ENCODE assay signal across 9 cellular contexts in the genomic region with DNA sequence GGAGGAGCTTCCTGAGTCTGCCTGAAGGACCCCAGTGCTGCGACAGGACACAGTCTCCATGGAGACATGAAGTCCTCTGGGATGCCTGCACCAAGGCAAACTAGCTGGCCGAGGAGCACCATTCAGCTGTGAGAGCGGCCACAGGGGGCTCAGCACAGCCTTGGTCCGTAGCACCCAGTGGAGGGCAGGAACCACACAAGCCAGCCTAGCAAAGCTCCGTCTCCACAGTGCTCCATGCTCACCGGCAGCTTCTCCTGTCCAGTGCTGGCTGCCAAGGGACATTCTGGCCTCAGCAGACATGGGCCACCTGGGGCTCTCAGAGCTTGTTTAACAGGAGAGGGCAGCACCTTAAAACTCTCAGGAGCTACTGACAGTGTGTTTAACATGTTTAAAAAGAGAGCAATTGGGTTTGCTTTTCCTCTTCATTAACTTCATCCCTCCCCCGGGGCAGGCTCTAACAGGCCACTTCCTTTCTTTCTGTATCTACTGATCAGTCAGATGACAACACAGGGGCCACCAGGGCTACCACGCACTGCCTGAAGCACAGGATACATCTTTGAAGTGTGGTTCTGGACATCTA. TPM values are rescaled to one million over a fixed set of nuclear protein-coding genes. Genes with fewer than 3 reads are reported as not detected.
DNase-seq lines count a peak whose midpoint lies in the region; ATAC-seq and TF ChIP-seq lines count a peak whose summit lies in the region.
"Had no signal": no experiment of that assay in that cellular context is flagged by ENCODE, and none has a peak within 500 bp of the region (broad histone marks: within the 10 kb centered on the region; RNA-seq: fewer than 3 reads in every experiment).

No MANE protein-coding gene starts in this region.

- TF ChIP-seq CTCF in DOHH2 (IDR thresholded peaks at IDR 0.05; ENCODE audit: low read depth, low read length, poor library complexity, severe bottlenecking) (no peak), neutrophil (IDR thresholded peaks at IDR 0.05) (no peak), vagina (IDR thresholded peaks at IDR 0.05) (no peak)

- no peak for DNase-seq in NCI-H1694 (lab: John Stamatoyannopoulos, UW)
- no peak for DNase-seq in vagina (ENCODE audit: extremely low spot score in 2 of 2)
- DNase-seq in NCI-H1694 treated with DMSO at 0.1 percent for 48 hours (lab: John Stamatoyannopoulos, UW), result no peak

- H3K36me3 Mint-ChIP-seq in activated naive CD8-positive, alpha-beta T cell, result peaks cover 7% of the 10 kb centered on the region

- H3F3A ChIP-seq in DOHH2 (ENCODE audit: control insufficient read depth, insufficient read depth), result no peaks in the 10 kb centered on the region

- H3K4me1 ChIP-seq in DOHH2 (ENCODE audit: control insufficient read depth, low read length) (peaks cover 10% of the 10 kb centered on the region), neutrophil (ENCODE audit: control insufficient read depth in 1 of 2, insufficient read depth in 1 of 2, low read depth in 1 of 2, low read length in 1 of 2) (peaks cover 22 to 50% of the 10 kb centered on the region in 2 experiments), vagina (no peaks in the 10 kb centered on the region)

- H3K27me3 Mint-ChIP-seq in activated naive CD8-positive, alpha-beta T cell, result no peaks in the 10 kb centered on the region

- H3K9me3 ChIP-seq in DOHH2 (ENCODE audit: control insufficient read depth, insufficient read depth, low read length) (no peaks in the 10 kb centered on the region), neutrophil (no peaks in the 10 kb centered on the region), vagina (no peaks in the 10 kb centered on the region)

- no peak for TF ChIP-seq POLR2A in vagina (IDR thresholded peaks at IDR 0.05)

- H3K36me3 ChIP-seq in DOHH2 (ENCODE audit: control insufficient read depth, low read length) (no peaks in the 10 kb centered on the region), neutrophil (peaks cover 76% of the 10 kb centered on the region), vagina (peaks cover 0 to 18% of the 10 kb centered on the region in 2 donors)

- H3K9me2 ChIP-seq in DOHH2 (replicated peaks; ENCODE audit: control insufficient read depth, low read length), result no peaks in the 10 kb centered on the region

- intact Hi-C loops in vagina (cut with DNase I), result no loop called here

- no peaks in the 10 kb centered on the region for H3K79me2 ChIP-seq in DOHH2 (ENCODE audit: control insufficient read depth, low read length)

- H3K27ac ChIP-seq in DOHH2 (ENCODE audit: low read depth, low read length), result no peak overlapping the region
- peak overlapping the region; percentile 75 for H3K27ac ChIP-seq in neutrophil
- no peak overlapping the region for H3K27ac ChIP-seq in vagina
- H3K27ac ChIP-seq: cardiac muscle cell had no signal

- H3K4me2 ChIP-seq in DOHH2 (ENCODE audit: low read length), result peak overlapping the region; percentile 41

- H3K4me3 Mint-ChIP-seq in activated naive CD8-positive, alpha-beta T cell, result no peak overlapping the region

- H3K4me3 ChIP-seq in DOHH2 (ENCODE audit: low read length) (no peak overlapping the region), neutrophil (ENCODE audit: low read depth in 1 of 2, low read length in 1 of 2) (no peak overlapping the region), vagina (no peak overlapping the region)
- H3K4me3 ChIP-seq: cardiac muscle cell had no signal

- ATAC-seq in GM19397 (IDR thresholded peaks at IDR 0.05; ENCODE audit: unreplicated experiment), result peak; percentile 46
- ATAC-seq in HG03575 (IDR thresholded peaks at IDR 0.05; ENCODE audit: extremely low read depth, insufficient number of reproducible peaks, low FRiP score, unreplicated experiment), result peak; percentile 51

- no peaks in the 10 kb centered on the region for H3K9me3 Mint-ChIP-seq in activated naive CD8-positive, alpha-beta T cell (ENCODE audit: low read depth)

- H3K27me3 ChIP-seq in DOHH2 (ENCODE audit: control insufficient read depth, low read length), result no peaks in the 10 kb centered on the region
- H3K27me3 ChIP-seq in neutrophil, result no peaks in the 10 kb centered on the region
- H3K27me3 ChIP-seq in vagina, result no peaks in the 10 kb centered on the region
- H3K27me3 ChIP-seq: cardiac muscle cell had no signal

- H3K4me1 Mint-ChIP-seq in activated naive CD8-positive, alpha-beta T cell (ENCODE audit: low read depth), result peaks cover 40% of the 10 kb centered on the region

- peak overlapping the region; percentile 83 for H3K27ac Mint-ChIP-seq in activated naive CD8-positive, alpha-beta T cell

- no peaks in the 10 kb centered on the region for H4K20me1 ChIP-seq in DOHH2 (ENCODE audit: control insufficient read depth, insufficient read depth, low read depth, low read length)

RNA-seq across cellular contexts. Expression of a gene that starts 57.0 kb away (rescaled TPM):
- 51.1 TPM for total RNA-seq in vagina
